Comparison of ENCODE assay signal across 23 cellular contexts in the genomic region with DNA sequence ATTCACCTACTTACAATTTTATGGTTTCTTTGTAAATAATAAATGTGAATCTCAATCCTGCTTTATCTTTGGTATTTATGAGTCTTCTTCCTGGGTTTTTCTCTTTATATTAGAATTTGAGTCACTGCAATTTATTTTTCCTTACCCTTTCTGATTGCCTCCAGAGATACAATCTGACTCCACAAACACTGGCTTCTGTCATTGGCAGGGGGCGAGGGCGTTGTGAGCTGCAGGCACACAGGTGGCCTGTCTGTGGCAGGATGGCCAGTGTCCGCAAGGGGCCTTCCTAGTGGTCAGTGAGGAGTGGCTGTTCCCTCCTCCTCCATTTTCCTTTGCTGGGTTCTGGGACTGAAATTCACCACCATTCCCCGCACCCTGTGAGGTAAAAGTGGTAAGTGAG. TPM values are rescaled to one million over a fixed set of nuclear protein-coding genes. Genes with fewer than 3 reads are reported as not detected.
DNase-seq lines count a peak whose midpoint lies in the region; ATAC-seq, FAIRE-seq and TF ChIP-seq lines count a peak whose summit lies in the region.
"Had no signal": no experiment of that assay in that cellular context is flagged by ENCODE, and none has a peak within 500 bp of the region (broad histone marks: within the 10 kb centered on the region; RNA-seq: fewer than 3 reads in every experiment).

No MANE protein-coding gene starts in this region.

- WGBS in K562 (ENCODE audit: insufficient coverage, low coverage, missing lambda C conversion rate), result 2% methylated on average over 4 of the region's 4 CpGs
- 87% methylated on average over 4 of the region's 4 CpGs for WGBS in prostate gland

- H3K27me3 ChIP-seq in K562 (ENCODE audit: control insufficient read depth in 2 of 2, insufficient read depth in 2 of 2, low read length in 2 of 2), result peaks cover 2 to 30% of the 10 kb centered on the region in 2 experiments; a peak in 3 of 5 replicates
- no peaks in the 10 kb centered on the region for H3K27me3 ChIP-seq in prostate gland (replicated peaks; ENCODE audit: insufficient read depth)
- H3K27me3 ChIP-seq: SJCRH30 had no signal

- CTCF ChIA-PET in K562 (lab: Yijun Ruan, JAX; ENCODE audit: low intra/inter-chr PET ratio), result no interaction called here

- no peak overlapping the region for H3K4me2 ChIP-seq in K562 (ENCODE audit: insufficient read depth, low read length)
- H3K4me2 ChIP-seq: A549, BLaER1 had no signal

- H4K20me1 ChIP-seq in K562 (replicated peaks; ENCODE audit: control insufficient read depth, insufficient read depth, low read length), result no peaks in the 10 kb centered on the region
- H4K20me1 ChIP-seq: BLaER1 had no signal

- no peak for TF ChIP-seq RAD21 in K562 (CRISPR knock-in tag; conservative IDR thresholded peaks at IDR 0.05 in 1 of 2, IDR thresholded peaks at IDR 0.05 in 1 of 2)

- H3K4me1 ChIP-seq in K562 (replicated peaks in 1 of 2; ENCODE audit: control insufficient read depth in 2 of 2, insufficient read depth in 2 of 2, low read length in 2 of 2) (peaks cover 0 to 7% of the 10 kb centered on the region in 2 experiments; a peak in 1 of 5 replicates), prostate gland (replicated peaks) (peaks cover 15% of the 10 kb centered on the region)
- H3K4me1 ChIP-seq: BLaER1, SJCRH30 had no signal

- ATAC-seq in K562, result peak; percentile 49; the same call in 2 of the 3 replicates
- ATAC-seq in HG02981 (IDR thresholded peaks at IDR 0.05; ENCODE audit: unreplicated experiment), result no peak
- ATAC-seq: A549, GM23338, HCT116 had no signal

- DNase-seq in K562 (ENCODE audit: extremely low read depth in 1 of 4, low spot score in 3 of 4) (no peak), islet precursor cell (peak; percentile 56), prostate gland (ENCODE audit: low spot score) (no peak), KG1 (lab: John Stamatoyannopoulos, UW) (no peak), NCI-H345 treated with DMSO at 0.1 percent for 48 hours (lab: John Stamatoyannopoulos, UW; ENCODE audit: unreplicated experiment) (no peak), NCI-H446 (lab: John Stamatoyannopoulos, UW) (no peak)
- DNase-seq: CD8-positive, alpha-beta memory T cell; KBM-7; MV-4-11; NCI-H1417; NCI-H187 treated with DMSO at 0.1 percent for 48 hours; NCI-H226; NCI-H526; SJCRH30 had no signal

- TF ChIP-seq CTCF in C4-2B (conservative IDR thresholded peaks at IDR 0.05), result no peak
- no peak for TF ChIP-seq CTCF in K562 (IDR thresholded peaks at IDR 0.05 in 2 of 3, conservative IDR thresholded peaks at IDR 0.05 in 1 of 3; ENCODE audit: insufficient read depth in 2 of 3, low read depth in 1 of 3, low read length in 3 of 3)
- no peak for TF ChIP-seq CTCF in prostate gland (IDR thresholded peaks at IDR 0.05)

- no peak for FAIRE-seq in K562 (lab: Jason Lieb, UNC)
- FAIRE-seq: A549, D721Med, GM12892, GM18507 had no signal

- BruUV-seq in K562 (replicated peaks; lab: Mats Ljungman, UMichigan), result no TSS peak

- no peaks in the 10 kb centered on the region for H3K36me3 ChIP-seq in K562 (ENCODE audit: control insufficient read depth, insufficient read depth, low read length)
- H3K36me3 ChIP-seq in prostate gland, result no peaks in the 10 kb centered on the region
- H3K36me3 ChIP-seq: BLaER1, SJCRH30 had no signal

- no peaks in the 10 kb centered on the region for H3K9me1 ChIP-seq in K562 (ENCODE audit: control insufficient read depth, insufficient read depth, low read length)

- H3K4me3 ChIP-seq in K562 (no peak overlapping the region), prostate gland (no peak overlapping the region)
- H3K4me3 ChIP-seq: A549, BLaER1, GM23338, SJCRH30 had no signal

- H3K9me3 ChIP-seq in K562 (replicated peaks; ENCODE audit: control insufficient read depth, insufficient read depth, low read depth, low read length) (no peaks in the 10 kb centered on the region), prostate gland (no peaks in the 10 kb centered on the region)
- H3K9me3 ChIP-seq: A549, SJCRH30 had no signal

- H3K9ac ChIP-seq in K562 (ENCODE audit: insufficient read depth in 1 of 2, low read depth in 2 of 2, low read length in 2 of 2), result no peak overlapping the region
- H3K9ac ChIP-seq: BLaER1 had no signal

- in situ Hi-C loops in K562 (cut with MboI), result no loop called here

- POLR2A ChIA-PET in K562 (lab: Yijun Ruan, JAX), result interaction anchor here (1.1 kb wide), 1 partner anchor 16 kb away, joined by 3 read pairs; no protein-coding TSS in a partner anchor

- H3K27ac ChIP-seq in C4-2B (peak overlapping the region; percentile 100), K562 (ENCODE audit: extremely low read depth, low read depth, low read length) (no peak overlapping the region), prostate gland (peak overlapping the region; percentile 45 to 88)
- H3K27ac ChIP-seq: A549, BLaER1, SJCRH30 had no signal

- intact Hi-C loops in K562 (cut with micrococcal nuclease) (no loop called here), prostate gland (cut with DNase I) (no loop called here)

- H3K79me2 ChIP-seq in K562 (ENCODE audit: control insufficient read depth, insufficient read depth, low read length), result no peaks in the 10 kb centered on the region

- no peak overlapping the region for H2AFZ ChIP-seq in K562 (ENCODE audit: low read depth, low read length)
- H2AFZ ChIP-seq: GM23338 had no signal

- no peak for TF ChIP-seq EP300 in K562 (IDR thresholded peaks at IDR 0.05; ENCODE audit: low read length)

- TF ChIP-seq POLR2A in K562 (conservative IDR thresholded peaks at IDR 0.05) (no peak), prostate gland (IDR thresholded peaks at IDR 0.05) (no peak)

TF ChIP-seq in K562, 482 proteins besides CTCF, POLR2A, EP300 and RAD21 (continues in another document):
- TF ChIP-seq ZNF24 (IDR thresholded peaks at IDR 0.05) (no peak), PURB (CRISPR knock-in tag; IDR thresholded peaks at IDR 0.05; ENCODE audit: low read depth) (no peak), CREM (IDR thresholded peaks at IDR 0.05; ENCODE audit: low read depth) (no peak)
- TF ChIP-seq, protein P1, sequence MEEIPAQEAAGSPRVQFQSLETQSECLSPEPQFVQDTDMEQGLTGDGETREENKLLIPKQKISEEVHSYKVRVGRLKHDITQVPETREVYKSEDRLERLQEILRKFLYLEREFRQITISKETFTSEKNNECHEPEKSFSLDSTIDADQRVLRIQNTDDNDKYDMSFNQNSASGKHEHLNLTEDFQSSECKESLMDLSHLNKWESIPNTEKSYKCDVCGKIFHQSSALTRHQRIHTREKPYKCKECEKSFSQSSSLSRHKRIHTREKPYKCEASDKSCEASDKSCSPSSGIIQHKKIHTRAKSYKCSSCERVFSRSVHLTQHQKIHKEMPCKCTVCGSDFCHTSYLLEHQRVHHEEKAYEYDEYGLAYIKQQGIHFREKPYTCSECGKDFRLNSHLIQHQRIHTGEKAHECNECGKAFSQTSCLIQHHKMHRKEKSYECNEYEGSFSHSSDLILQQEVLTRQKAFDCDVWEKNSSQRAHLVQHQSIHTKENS (CRISPR knock-in tag; IDR thresholded peaks at IDR 0.05), result no peak
- TF ChIP-seq, protein P2, sequence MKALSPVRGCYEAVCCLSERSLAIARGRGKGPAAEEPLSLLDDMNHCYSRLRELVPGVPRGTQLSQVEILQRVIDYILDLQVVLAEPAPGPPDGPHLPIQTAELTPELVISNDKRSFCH (CRISPR knock-in tag; IDR thresholded peaks at IDR 0.05), result no peak
- TF ChIP-seq, protein P2 (tag; IDR thresholded peaks at IDR 0.05), result no peak

RNA-seq across cellular contexts. Expression of a gene that starts 2.0 kb away (rescaled TPM):
- total RNA-seq in K562 (2011; cell fraction: chromatin; rRNA removed; ENCODE audit: low replicate concordance), result not detected in 2 replicates
- total RNA-seq in K562 (2011; cell fraction: nucleolus; rRNA removed), result 0.17 TPM in 1 of 2 replicates, not detected in the other
- total RNA-seq in K562 (2011; cell fraction: nucleoplasm; rRNA removed), result 0.08 TPM in 1 of 2 replicates, not detected in the other
- total RNA-seq in K562 (2014; rRNA removed) (not detected in 2 replicates), K562 (2014; rRNA removed; fragmentation: Illumina TruSeq; extraction: Trizol) (not detected in 2 replicates), K562 (2015; rRNA removed; fragmentation: Illumina TruSeq; extraction: Trizol) (not detected in 2 replicates), K562 (2021) (0.11 TPM in 1 of 2 replicates, not detected in the other), prostate gland (10 to 100 TPM in 1 of 2 donors, 1 to 10 TPM in 1; 5.7 to 29.7 TPM)
- polyA plus RNA-seq in K562 (2011; rRNA removed) (0.14 TPM in 1 of 2 replicates, not detected in the other), K562 (2014; fragmentation: Illumina TruSeq; extraction: Trizol) (not detected in 2 replicates), K562 (2014; fragmentation: Nextera tagmentation; extraction: Ambion mirVana) (under 1 TPM in 1 of 2 experiments, not detected in 1; 0.07 TPM), K562 (2014; rRNA removed) (not detected in 2 replicates)
- 0.03 and 0.10 TPM in 2 replicates for polyA plus RNA-seq in K562 (2011; cell fraction: cytosol; rRNA removed)
- 0.06 TPM in 1 of 2 replicates, not detected in the other for polyA plus RNA-seq in K562 (2011; cell fraction: nucleus; rRNA removed)
- polyA plus RNA-seq in K562 (2012), result 0.08 TPM in 1 of 2 replicates, not detected in the other
- polyA minus RNA-seq in K562 (2011; rRNA and poly(A)+ RNA removed), result 0.56 TPM in 1 of 2 replicates, not detected in the other
- polyA minus RNA-seq in K562 (2011; cell fraction: cytosol; rRNA and poly(A)+ RNA removed), result 0.29 and 1.8 TPM in 2 replicates
- polyA minus RNA-seq in K562 (2011; cell fraction: nucleus; rRNA and poly(A)+ RNA removed), result 0.13 TPM in 1 of 2 replicates, not detected in the other
- total RNA-seq: CD8-positive, alpha-beta memory T cell had no signal
- polyA plus RNA-seq: CD8-positive, alpha-beta memory T cell had no signal

RNA-seq across cellular contexts. Expression of a gene that starts 36.6 kb away (rescaled TPM):
- not detected in 2 replicates for total RNA-seq in K562 (2011; cell fraction: chromatin; rRNA removed; ENCODE audit: low replicate concordance)
- total RNA-seq in K562 (2011; cell fraction: nucleolus; rRNA removed), result not detected in 2 replicates
- not detected in 2 replicates for total RNA-seq in K562 (2011; cell fraction: nucleoplasm; rRNA removed)
- not detected in 2 replicates for total RNA-seq in K562 (2014; rRNA removed)
- total RNA-seq in K562 (2014; rRNA removed; fragmentation: Illumina TruSeq; extraction: Trizol), result not detected in 2 replicates
- not detected in 2 replicates for total RNA-seq in K562 (2015; rRNA removed; fragmentation: Illumina TruSeq; extraction: Trizol)
- 0.11 and 0.35 TPM in 2 replicates for total RNA-seq in K562 (2021)
- not detected in 2 replicates for polyA plus RNA-seq in K562 (2011; rRNA removed)
- not detected in 2 replicates for polyA plus RNA-seq in K562 (2011; cell fraction: cytosol; rRNA removed)
- not detected in 2 replicates for polyA plus RNA-seq in K562 (2011; cell fraction: nucleus; rRNA removed)
- polyA plus RNA-seq in K562 (2012), result 0.11 TPM in 1 of 2 replicates, not detected in the other
- not detected in 2 replicates for polyA plus RNA-seq in K562 (2014; fragmentation: Illumina TruSeq; extraction: Trizol)
- under 1 TPM in 1 of 2 experiments, not detected in 1; 0.03 TPM for polyA plus RNA-seq in K562 (2014; fragmentation: Nextera tagmentation; extraction: Ambion mirVana)
- polyA plus RNA-seq in K562 (2014; rRNA removed), result not detected in 2 replicates
- polyA minus RNA-seq in K562 (2011; rRNA and poly(A)+ RNA removed), result not detected in 2 replicates
- not detected in 2 replicates for polyA minus RNA-seq in K562 (2011; cell fraction: cytosol; rRNA and poly(A)+ RNA removed)
- not detected in 2 replicates for polyA minus RNA-seq in K562 (2011; cell fraction: nucleus; rRNA and poly(A)+ RNA removed)
- total RNA-seq in prostate gland, result 10 to 100 TPM; 22.2 to 44.4 TPM
- total RNA-seq: CD8-positive, alpha-beta memory T cell had no signal
- polyA plus RNA-seq: CD8-positive, alpha-beta memory T cell had no signal

Comparison
In these comparisons a context has a peak if more than half of its experiments do, and no peak if none do; other contexts are left out.
1. RNA of a gene that starts 2.0 kb away (total RNA-seq): 5.7 to 29.7 TPM in prostate gland; 0.08 to 0.17 TPM in K562; every median in the first group is over 4 times any median in the second.
2. RNA of a gene that starts 36.6 kb away (total RNA-seq): 22.2 to 44.4 TPM in prostate gland; 0.11 to 0.35 TPM in K562; every median in the first group is over 10 times any median in the second.